In the genomic region with DNA sequence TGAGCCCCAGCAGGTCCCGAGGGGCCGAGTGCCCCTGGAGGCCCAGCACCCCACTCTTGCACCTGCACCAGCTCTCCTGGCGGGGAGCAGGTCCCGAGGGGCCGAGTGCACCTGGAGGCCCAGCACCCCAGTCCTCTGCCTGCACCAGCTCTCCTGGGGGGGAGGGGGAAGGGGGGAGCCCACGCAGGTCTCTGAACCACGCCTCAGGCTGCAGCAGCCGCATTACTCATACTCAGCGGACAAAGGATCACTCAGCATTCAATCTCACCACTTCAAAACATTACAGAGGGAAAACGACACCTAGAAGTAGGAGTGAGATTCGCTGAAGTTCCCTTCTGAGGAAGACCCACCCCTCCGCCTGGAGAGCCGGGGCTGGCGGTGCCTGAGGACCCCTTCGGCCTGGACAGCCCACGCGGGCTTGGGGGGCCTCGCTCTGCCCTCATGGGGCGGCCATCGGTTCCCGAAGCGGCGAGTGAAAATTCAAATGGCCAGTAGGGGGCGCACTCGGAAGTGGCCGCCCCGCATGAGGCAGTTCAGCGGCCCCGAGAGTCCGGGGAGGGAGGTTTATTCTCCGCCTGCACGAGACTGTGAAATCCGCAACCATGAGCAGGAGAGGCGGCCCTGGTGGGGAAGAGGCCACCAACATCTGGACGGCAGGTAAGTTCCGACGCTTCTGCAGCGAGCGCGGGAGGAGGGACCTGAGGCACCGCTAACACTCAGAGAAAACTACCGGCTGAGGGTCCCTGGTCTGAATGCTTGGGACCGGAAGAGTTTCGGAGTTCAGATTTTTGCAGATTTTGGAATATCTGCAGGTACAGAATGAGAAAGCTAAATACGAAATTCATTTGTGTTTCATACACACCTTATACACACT, we compare ENCODE assay signal across 8 cellular contexts. TPM values are rescaled to one million over a fixed set of nuclear protein-coding genes. Genes with fewer than 3 reads are reported as not detected.
DNase-seq lines count a peak whose midpoint lies in the region; ATAC-seq and TF ChIP-seq lines count a peak whose summit lies in the region.

No MANE protein-coding gene starts in this region.

- peaks cover under 1% of the 10 kb centered on the region for H3K36me3 Mint-ChIP-seq in activated CD4-positive, alpha-beta memory T cell treated with anti-CD3 and anti-CD28 coated beads for 36 hours

- H3K27ac Mint-ChIP-seq in activated CD4-positive, alpha-beta memory T cell treated with anti-CD3 and anti-CD28 coated beads for 36 hours = no peak overlapping the region

- peaks cover 14% of the 10 kb centered on the region for H3K4me1 Mint-ChIP-seq in activated CD4-positive, alpha-beta memory T cell treated with anti-CD3 and anti-CD28 coated beads for 36 hours (ENCODE audit: low read depth)

- DNase-seq in DMS 273 (lab: John Stamatoyannopoulos, UW; ENCODE audit: unreplicated experiment) (peak; percentile 49), DMS 273 treated with DMSO at 0.1 percent for 48 hours (lab: John Stamatoyannopoulos, UW) (no peak), NCI-H2107 (lab: John Stamatoyannopoulos, UW) (peak; percentile 80), ecto neural progenitor cell (ENCODE audit: low spot score) (peak; percentile 88), lung (ENCODE audit: low spot score) (peak; percentile 72)
- peak; percentile 81 for DNase-seq in activated CD4-positive, alpha-beta memory T cell treated with anti-CD3 and anti-CD28 coated beads for 36 hours
- DNase-seq in stimulated activated CD8-positive, alpha-beta memory T cell treated with anti-CD3 and anti-CD28 coated beads, Interleukin-12 subunit alpha, Interleukin-12 subunit beta, amount 100 ng/mL, for 24 hours (ENCODE audit: extremely low read depth) = peak; percentile 47

- no peaks in the 10 kb centered on the region for H3K27me3 ChIP-seq in lung (ENCODE audit: control insufficient read depth, insufficient read depth)

- 13 to 18% methylated on average over 43 to 45 of the region's 45 CpGs for WGBS in lung, 2 donors

- peaks cover 0 to 3% of the 10 kb centered on the region in 2 donors for H3K36me3 ChIP-seq in lung (ENCODE audit: control insufficient read depth in 2 of 2, insufficient read depth in 2 of 2, low read length in 2 of 2)

- ATAC-seq in HG02642 (IDR thresholded peaks at IDR 0.05; ENCODE audit: poor library complexity, unreplicated experiment) = peak; percentile 73
- ATAC-seq in lung (ENCODE audit: insufficient read depth, low FRiP score) = peak; percentile 59

- POLR2A ChIA-PET in activated CD4-positive, alpha-beta memory T cell treated with anti-CD3 and anti-CD28 coated beads for 36 hours (lab: Charles Lee) = no interaction called here

- peak overlapping the region; percentile 12 for H3K4me3 ChIP-seq in lung

- H3K4me1 ChIP-seq in lung (ENCODE audit: control insufficient read depth in 2 of 2, insufficient read depth in 2 of 2, low read length in 2 of 2) = peaks cover 5 to 14% of the 10 kb centered on the region in 2 donors

- no peaks in the 10 kb centered on the region for H3K27me3 Mint-ChIP-seq in activated CD4-positive, alpha-beta memory T cell treated with anti-CD3 and anti-CD28 coated beads for 36 hours

- CTCF ChIA-PET in activated CD4-positive, alpha-beta memory T cell treated with anti-CD3 and anti-CD28 coated beads for 36 hours (lab: Charles Lee) = interaction anchor here (0.6 to 2.9 kb wide), 23 partner anchors 9 to 1004 kb away, joined by 3 to 19 read pairs (median 4); a partner anchor contains a TSS

- H3K4me3 Mint-ChIP-seq in activated CD4-positive, alpha-beta memory T cell treated with anti-CD3 and anti-CD28 coated beads for 36 hours = peak overlapping the region; percentile 54

- no peaks in the 10 kb centered on the region for H3K9me3 Mint-ChIP-seq in activated CD4-positive, alpha-beta memory T cell treated with anti-CD3 and anti-CD28 coated beads for 36 hours

- H3K27ac ChIP-seq in lung (ENCODE audit: low read depth in 1 of 2, low read length in 1 of 2) = peak overlapping the region in 1 of 2 donors; percentile 32

- intact Hi-C loops in activated CD4-positive, alpha-beta memory T cell treated with anti-CD3 and anti-CD28 coated beads for 36 hours (cut with micrococcal nuclease) = loop anchor here (1.0 to 2.0 kb wide), 2 partner anchors 52 to 89 kb away; a partner anchor contains a TSS

- TF ChIP-seq CTCF in lung (IDR thresholded peaks at IDR 0.05; ENCODE audit: control extremely low read depth, extremely low read depth) = peak; percentile 64

- H3K9me3 ChIP-seq in lung (ENCODE audit: control insufficient read depth in 2 of 2, insufficient read depth in 1 of 2, low read length in 1 of 2) = no peaks in the 10 kb centered on the region

RNA-seq across cellular contexts. Expression of gene GPER1, which starts 1.1 kb away (rescaled TPM):
- under 1 TPM; 0.12 to 0.22 TPM for total RNA-seq in activated CD4-positive, alpha-beta memory T cell treated with anti-CD3 and anti-CD28 coated beads for 36 hours
- total RNA-seq in lung = 1 to 10 TPM; 5.9 to 7.7 TPM
- polyA plus RNA-seq in lung = 1 to 10 TPM; 3.7 to 6.7 TPM

RNA-seq across cellular contexts. Expression of gene GPR146, which starts 42.5 kb away (rescaled TPM):
- total RNA-seq in activated CD4-positive, alpha-beta memory T cell treated with anti-CD3 and anti-CD28 coated beads for 36 hours = 1 to 10 TPM; 1.6 to 2.1 TPM
- 10 to 100 TPM; 13.7 to 14.4 TPM for total RNA-seq in lung
- 10 to 100 TPM; 13.7 to 27.1 TPM for polyA plus RNA-seq in lung

Comparison
In these comparisons a context has a peak if more than half of its experiments do, and no peak if none do; other contexts are left out.
1. RNA of gene GPER1, which starts 1.1 kb away (total RNA-seq): 5.9 to 7.7 TPM in lung; 0.12 to 0.22 TPM in activated CD4-positive, alpha-beta memory T cell treated with anti-CD3 and anti-CD28 coated beads for 36 hours; every median in the first group is over 4 times any median in the second.
2. RNA of gene GPR146, which starts 42.5 kb away (total RNA-seq): 13.7 to 14.4 TPM in lung; 1.6 to 2.1 TPM in activated CD4-positive, alpha-beta memory T cell treated with anti-CD3 and anti-CD28 coated beads for 36 hours; every median in the first group is over 4 times any median in the second.